In the genomic region with DNA sequence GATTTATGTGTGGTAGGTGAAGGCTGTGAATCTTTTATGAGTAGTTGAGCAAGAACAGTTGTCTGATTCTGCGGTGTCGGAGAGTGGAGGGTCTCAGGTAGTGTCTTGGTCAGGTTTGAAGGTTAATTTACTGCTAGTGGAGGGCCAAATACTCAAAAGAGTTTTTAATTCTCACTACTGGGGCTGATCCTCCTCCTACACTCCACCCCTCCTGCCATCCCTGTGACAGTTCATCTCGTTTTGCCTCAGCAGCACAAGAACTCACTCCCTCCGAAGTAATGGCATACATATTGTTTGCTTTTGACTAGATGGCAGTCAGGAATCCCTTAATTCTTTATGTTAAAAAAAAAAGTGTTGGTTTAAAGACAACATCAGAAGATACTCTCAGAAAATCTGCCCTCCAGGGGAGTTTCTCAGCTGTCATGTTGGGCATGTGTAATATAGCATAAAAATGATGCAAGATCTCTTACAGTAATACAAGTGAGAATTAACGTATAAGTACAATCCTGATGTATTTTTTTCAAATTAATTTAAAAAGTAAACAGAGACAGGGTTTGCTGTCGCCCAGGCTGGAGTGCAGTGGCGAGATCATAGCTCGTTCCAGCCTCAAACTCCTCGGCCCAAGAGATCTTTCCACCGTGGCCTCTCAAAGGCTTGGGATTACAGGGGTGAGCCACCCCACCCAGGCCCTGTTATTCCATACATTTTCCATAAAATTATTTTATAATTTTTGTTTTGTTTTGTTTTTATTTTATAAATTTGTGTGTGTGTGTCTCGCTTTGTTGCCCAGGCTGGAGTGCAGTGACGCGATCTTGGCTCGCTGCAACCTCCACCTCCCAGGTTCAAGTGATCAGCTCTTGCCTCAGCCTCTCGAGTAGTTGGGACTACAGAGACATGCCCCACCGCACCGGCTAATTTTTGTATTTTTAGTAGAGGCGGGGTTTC, we compare ENCODE assay signal across 8 cellular contexts. TPM values are rescaled to one million over a fixed set of nuclear protein-coding genes. Genes with fewer than 3 reads are reported as not detected.
DNase-seq lines count a peak whose midpoint lies in the region; ATAC-seq, FAIRE-seq and TF ChIP-seq lines count a peak whose summit lies in the region.

No MANE protein-coding gene starts in this region.

- peak; percentile 26 for DNase-seq in DMS79 treated with DMSO at 0.1 percent for 48 hours (lab: John Stamatoyannopoulos, UW)
- no peak for DNase-seq in DMS79 (lab: John Stamatoyannopoulos, UW)
- DNase-seq in SJSA1 (ENCODE audit: low read depth in 1 of 2, low spot score in 2 of 2): no peak
- no peak for DNase-seq in retinal pigment epithelial cell (ENCODE audit: low read depth)
- DNase-seq in SK-N-DZ (ENCODE audit: low spot score): no peak
- DNase-seq in urothelium cell line (ENCODE audit: low spot score): no peak

- H3K36me3 ChIP-seq in SJSA1 (peaks cover 27% of the 10 kb centered on the region), esophagus (ENCODE audit: control insufficient read depth in 2 of 2, insufficient read depth in 2 of 2, low read length in 1 of 2) (no peaks in the 10 kb centered on the region)

- H3K27ac ChIP-seq in SJSA1 (no peak overlapping the region), esophagus (ENCODE audit: low read depth in 2 of 2, low read length in 1 of 2) (peak overlapping the region; percentile 91 to 92)

- H3K4me1 ChIP-seq in SJSA1 (replicated peaks) (peaks cover 14% of the 10 kb centered on the region), esophagus (ENCODE audit: control insufficient read depth in 2 of 2, insufficient read depth in 2 of 2, low read length in 1 of 2) (no peaks in the 10 kb centered on the region)

- H3K9me3 ChIP-seq in SJSA1 (replicated peaks) (peaks cover 6% of the 10 kb centered on the region; the same call in 1 of the 2 replicates), esophagus (ENCODE audit: control insufficient read depth in 2 of 2, insufficient read depth in 1 of 2, low read depth in 1 of 2, low read length in 1 of 2) (no peaks in the 10 kb centered on the region)

- no peak for ATAC-seq in HG03378 (IDR thresholded peaks at IDR 0.05; ENCODE audit: unreplicated experiment)

- 60 to 61% methylated on average over 18 of the region's 18 CpGs for WGBS in esophagus, 2 donors

- H3K4me3 ChIP-seq in SJSA1 (peak overlapping the region; percentile 86), esophagus (ENCODE audit: low read depth in 1 of 2, low read length in 2 of 2) (peak overlapping the region; percentile 81 to 82), retinal pigment epithelial cell (ENCODE audit: low read length) (peak overlapping the region; percentile 75)

- no peak for TF ChIP-seq CTCF in retinal pigment epithelial cell (conservative IDR thresholded peaks at IDR 0.05; ENCODE audit: low read depth, low read length)

- H3K27me3 ChIP-seq in SJSA1 (replicated peaks) (no peaks in the 10 kb centered on the region), esophagus (ENCODE audit: control insufficient read depth in 1 of 2, insufficient read depth in 2 of 2, low read length in 2 of 2) (no peaks in the 10 kb centered on the region)

- no peak for FAIRE-seq in urothelium cell line (lab: Jason Lieb, UNC)

RNA-seq across cellular contexts. Expression of a gene that starts 1.3 kb away (rescaled TPM):
- total RNA-seq in SJSA1 (2014; rRNA removed; shearing (Covaris generic)): 89.0 and 95.8 TPM in 2 replicates
- 10 to 100 TPM; 36.8 to 42.5 TPM for polyA plus RNA-seq in esophagus
- 42.5 and 45.6 TPM in 2 replicates for polyA plus RNA-seq in SK-N-DZ (2014; cell fraction: cytosol; rRNA removed)
- polyA plus RNA-seq in SK-N-DZ (2014; cell fraction: nucleus; rRNA removed): 76.6 and 97.6 TPM in 2 replicates
